12 cellular contexts compared by ENCODE assay signal in genomic region chr17:77821114-77821513, GRCh38.
DNase-seq lines count a peak whose midpoint lies in the region; ATAC-seq and TF ChIP-seq lines count a peak whose summit lies in the region.
"Had no signal": no experiment of that assay in that cellular context is flagged by ENCODE, and none has a peak within 500 bp of the region (broad histone marks: within the 10 kb centered on the region; RNA-seq: fewer than 3 reads in every experiment).

No MANE protein-coding gene starts in this region.

- no peaks in the 10 kb centered on the region for H3K27me3 ChIP-seq in Loucy (ENCODE audit: insufficient read depth, low read length, poor library complexity, severe bottlenecking)
- peaks cover 0 to 3% (median 0%) of the 10 kb centered on the region in 3 experiments for H3K27me3 ChIP-seq in neuronal stem cell (ENCODE audit: control insufficient read depth in 3 of 3, insufficient read depth in 3 of 3, low read depth in 1 of 3, low read length in 3 of 3)

- no peak overlapping the region for H3K27ac ChIP-seq in VCaP
- no peak overlapping the region for H3K27ac ChIP-seq in neuronal stem cell (replicated peaks; ENCODE audit: low read length)
- H3K27ac ChIP-seq: 22Rv1, SJCRH30 had no signal

- no peaks in the 10 kb centered on the region for H3K79me2 ChIP-seq in Loucy (ENCODE audit: insufficient read depth, low read length)

- no peak for ATAC-seq in HG03196 (IDR thresholded peaks at IDR 0.05; ENCODE audit: unreplicated experiment)
- ATAC-seq in GM19397 (IDR thresholded peaks at IDR 0.05; ENCODE audit: unreplicated experiment) = no peak
- ATAC-seq: naive thymus-derived CD4-positive, alpha-beta T cell had no signal

- peaks cover 8% of the 10 kb centered on the region for H3K4me1 ChIP-seq in Loucy (ENCODE audit: insufficient read depth, low read length, poor library complexity, severe bottlenecking)
- H3K4me1 ChIP-seq in neuronal stem cell (ENCODE audit: control insufficient read depth in 2 of 2, insufficient read depth in 1 of 2, low read depth in 1 of 2, low read length in 2 of 2) = peaks cover 2 to 24% of the 10 kb centered on the region in 2 donors

- H3K23ac ChIP-seq in neuronal stem cell (ENCODE audit: low read depth, low read length, poor library complexity) = peak overlapping the region; percentile 35

- H2AFZ ChIP-seq in Loucy (ENCODE audit: low read length) (no peak overlapping the region), neuronal stem cell (ENCODE audit: low read length) (no peak overlapping the region)

- no peak overlapping the region for H2BK5ac ChIP-seq in neuronal stem cell (ENCODE audit: low read length)

- H2BK12ac ChIP-seq in neuronal stem cell (ENCODE audit: low read length) = peak overlapping the region; percentile 73

- H4K91ac ChIP-seq in neuronal stem cell (ENCODE audit: low read depth, low read length, poor library complexity) = no peak overlapping the region

- WGBS in neuronal stem cell (ENCODE audit: extremely low coverage in 2 of 2, insufficient read length in 2 of 2, insufficient replicate concordance in 1 of 2), 2 donors = no CpG with 5 or more reads among the region's 8 CpGs

- H3K9ac ChIP-seq in Loucy (ENCODE audit: low read depth, low read length, poor library complexity, severe bottlenecking) (no peak overlapping the region), neuronal stem cell (ENCODE audit: low read depth, low read length, poor library complexity) (no peak overlapping the region)

- no peaks in the 10 kb centered on the region for H4K20me1 ChIP-seq in Loucy (ENCODE audit: insufficient read depth, low read length, poor library complexity, severe bottlenecking)

- peak overlapping the region; percentile 49 for H2AK5ac ChIP-seq in neuronal stem cell (ENCODE audit: low read depth, low read length)

- H3K36me3 ChIP-seq in Loucy (ENCODE audit: insufficient read depth, low read length) = no peaks in the 10 kb centered on the region
- no peaks in the 10 kb centered on the region for H3K36me3 ChIP-seq in neuronal stem cell (replicated peaks in 1 of 2; ENCODE audit: control insufficient read depth in 2 of 2, insufficient read depth in 2 of 2, low read length in 2 of 2)
- H3K36me3 ChIP-seq: SJCRH30 had no signal

- H3K14ac ChIP-seq in neuronal stem cell (ENCODE audit: low read length) = no peak overlapping the region

- H2BK15ac ChIP-seq in neuronal stem cell (ENCODE audit: low read length) = no peak overlapping the region

- H2BK120ac ChIP-seq in neuronal stem cell (ENCODE audit: low read depth, low read length) = peak overlapping the region; percentile 9

- no peak overlapping the region for H4K8ac ChIP-seq in neuronal stem cell (ENCODE audit: low read depth, low read length)

- H3K9me2 ChIP-seq in Loucy (replicated peaks; ENCODE audit: low read depth, low read length) = no peaks in the 10 kb centered on the region

- DNase-seq in DMS 273 (lab: John Stamatoyannopoulos, UW; ENCODE audit: unreplicated experiment) (peak; percentile 29), DMS 273 treated with DMSO at 0.1 percent for 48 hours (lab: John Stamatoyannopoulos, UW) (no peak), neuronal stem cell (ENCODE audit: low spot score) (no peak)
- DNase-seq in activated CD4-positive, alpha-beta T cell treated with anti-CD3 and anti-CD28 coated beads, Interleukin-2, amount 50 U/mL, for 4 hours = no peak
- DNase-seq: naive thymus-derived CD4-positive, alpha-beta T cell; NCI-H2029 treated with DMSO at 0.1 percent for 48 hours; SJCRH30 had no signal

- H3K4me2 ChIP-seq in Loucy (ENCODE audit: low read depth, low read length, poor library complexity, severe bottlenecking) (no peak overlapping the region), neuronal stem cell (ENCODE audit: insufficient read depth, low read length, poor library complexity, severe bottlenecking) (no peak overlapping the region)

- H3K4me3 ChIP-seq in Loucy (ENCODE audit: low read length, poor library complexity, severe bottlenecking) = no peak overlapping the region
- no peak overlapping the region for H3K4me3 ChIP-seq in neuronal stem cell (ENCODE audit: low read length in 2 of 2)
- H3K4me3 ChIP-seq: SJCRH30 had no signal

- H3K9me3 ChIP-seq in Loucy (ENCODE audit: insufficient read depth, low read depth, low read length) = no peaks in the 10 kb centered on the region
- no peaks in the 10 kb centered on the region for H3K9me3 ChIP-seq in neuronal stem cell (replicated peaks in 1 of 2; ENCODE audit: control insufficient read depth in 2 of 2, insufficient read depth in 1 of 2, low read depth in 1 of 2, low read length in 2 of 2)
- H3K9me3 ChIP-seq: SJCRH30 had no signal

- H3K4ac ChIP-seq in neuronal stem cell (ENCODE audit: low read length) = peak overlapping the region; percentile 39

- H3K79me1 ChIP-seq in neuronal stem cell (ENCODE audit: low read depth, low read length) = no peaks in the 10 kb centered on the region

- H3F3A ChIP-seq in Loucy (ENCODE audit: low read depth) = no peaks in the 10 kb centered on the region

- peak; percentile 49 for TF ChIP-seq CTCF in Loucy (conservative IDR thresholded peaks at IDR 0.05; ENCODE audit: low read length)
- peak; percentile 15; the same call in 1 of the 2 replicates for TF ChIP-seq CTCF in VCaP (conservative IDR thresholded peaks at IDR 0.05)

- peak overlapping the region; percentile 89 for H3K18ac ChIP-seq in neuronal stem cell (ENCODE audit: low read length)
